ENCODE assay signal across 27 cellular contexts in the genomic region with DNA sequence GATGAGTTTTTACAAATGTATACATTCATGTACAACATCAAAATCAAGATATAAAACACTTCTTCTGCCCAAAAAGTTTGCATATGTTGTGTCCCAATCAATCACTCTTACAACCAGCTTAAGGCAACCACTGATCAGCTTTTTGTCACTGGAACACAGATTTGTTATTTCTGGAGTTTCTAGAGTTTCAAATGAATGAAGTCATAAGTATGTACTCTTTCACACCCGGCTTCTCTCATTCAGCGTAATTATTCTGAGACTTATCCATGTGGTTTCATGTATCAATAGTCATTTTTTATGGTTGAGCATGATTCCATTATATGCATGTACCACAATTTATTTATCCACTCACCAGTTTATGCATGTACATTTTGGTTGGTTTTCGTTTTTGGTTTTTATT. TPM values are rescaled to one million over a fixed set of nuclear protein-coding genes. Genes with fewer than 3 reads are reported as not detected.
DNase-seq lines count a peak whose midpoint lies in the region; ATAC-seq lines count a peak whose summit lies in the region.
"Had no signal": no experiment of that assay in that cellular context is flagged by ENCODE, and none has a peak within 500 bp of the region (broad histone marks: within the 10 kb centered on the region; RNA-seq: fewer than 3 reads in every experiment).

No MANE protein-coding gene starts in this region.

- H3K36me3 ChIP-seq in GM23248 (ENCODE audit: low read depth) = no peaks in the 10 kb centered on the region
- H3K36me3 ChIP-seq in adipocyte (ENCODE audit: control insufficient read depth, insufficient read depth, low read length, severe bottlenecking) = no peaks in the 10 kb centered on the region
- H3K36me3 ChIP-seq: BLaER1, gastrocnemius medialis, neutrophil, stomach, thyroid gland had no signal

- H3K9me3 ChIP-seq in GM23248 (ENCODE audit: low read depth) (no peaks in the 10 kb centered on the region), adipocyte (ENCODE audit: control insufficient read depth, low read length) (peaks cover 4% of the 10 kb centered on the region)
- H3K9me3 ChIP-seq: BLaER1, gastrocnemius medialis, neutrophil, thyroid gland had no signal

- H3K79me2 ChIP-seq in GM23248 (ENCODE audit: insufficient read depth) = no peaks in the 10 kb centered on the region

- peak overlapping the region; percentile 75 for H3K4me2 ChIP-seq in GM23248 (ENCODE audit: unreplicated experiment)
- H3K4me2 ChIP-seq: BLaER1 had no signal

- peaks cover 42% of the 10 kb centered on the region for H3K4me1 ChIP-seq in GM23248 (ENCODE audit: insufficient read depth)
- peaks cover 33% of the 10 kb centered on the region for H3K4me1 ChIP-seq in adipocyte (ENCODE audit: control insufficient read depth, insufficient read depth, low read length)
- H3K4me1 ChIP-seq: gastrocnemius medialis, thyroid gland had no signal

- no peaks in the 10 kb centered on the region for H3K9me3 Mint-ChIP-seq in stimulated activated effector memory CD8-positive, alpha-beta T cell treated with anti-CD3 and anti-CD28 coated beads, Interleukin-12 subunit alpha, Interleukin-12 subunit beta, amount 100 ng/mL, for 72 hours

- H3K9ac ChIP-seq in GM23248 (peak overlapping the region; percentile 55; the same call in 1 of the 2 replicates), adipocyte (ENCODE audit: low read length) (peak overlapping the region; percentile 77)
- H3K9ac ChIP-seq: BLaER1 had no signal

- 41 to 44% methylated on average over 3 of the region's 3 CpGs for WGBS in GM23248 (ENCODE audit: low coverage in 1 of 2, low lambda C conversion rate in 2 of 2, missing lambda C conversion rate in 2 of 2), 2 experiments

- peak; percentile 22 for ATAC-seq in GM18907 (IDR thresholded peaks at IDR 0.05; ENCODE audit: unreplicated experiment)
- peak; percentile 26 for ATAC-seq in stimulated activated effector memory CD8-positive, alpha-beta T cell treated with anti-CD3 and anti-CD28 coated beads, Interleukin-12 subunit alpha, Interleukin-12 subunit beta, amount 100 ng/mL, for 72 hours
- ATAC-seq: gastrocnemius medialis, left colon, T-helper 17 cell had no signal

- no peaks in the 10 kb centered on the region for H3K4me1 Mint-ChIP-seq in stimulated activated effector memory CD8-positive, alpha-beta T cell treated with anti-CD3 and anti-CD28 coated beads, Interleukin-12 subunit alpha, Interleukin-12 subunit beta, amount 100 ng/mL, for 72 hours

- no peak overlapping the region for H3K4me3 Mint-ChIP-seq in stimulated activated effector memory CD8-positive, alpha-beta T cell treated with anti-CD3 and anti-CD28 coated beads, Interleukin-12 subunit alpha, Interleukin-12 subunit beta, amount 100 ng/mL, for 72 hours
- H3K4me3 Mint-ChIP-seq: activated naive CD8-positive, alpha-beta T cell treated with anti-CD3 and anti-CD28 coated beads, Interleukin-2, amount 50 U/mL, for 24 hours; immature natural killer cell; T-helper 17 cell had no signal

- in situ Hi-C loops in GM23248 (cut with MboI) = no loop called here

- no peaks in the 10 kb centered on the region for H3K36me3 Mint-ChIP-seq in stimulated activated effector memory CD8-positive, alpha-beta T cell treated with anti-CD3 and anti-CD28 coated beads, Interleukin-12 subunit alpha, Interleukin-12 subunit beta, amount 100 ng/mL, for 72 hours
- H3K36me3 Mint-ChIP-seq: immature natural killer cell had no signal

- no peaks in the 10 kb centered on the region for H3K9me2 ChIP-seq in GM23248 (ENCODE audit: insufficient read depth)

- H3K27me3 ChIP-seq in GM23248 (replicated peaks; ENCODE audit: insufficient read depth) (no peaks in the 10 kb centered on the region), adipocyte (replicated peaks; ENCODE audit: control insufficient read depth, insufficient read depth, low read length) (no peaks in the 10 kb centered on the region)
- H3K27me3 ChIP-seq: BLaER1, dorsolateral prefrontal cortex, gastrocnemius medialis, neutrophil, stomach, thyroid gland had no signal

- H3K27ac ChIP-seq in GM23248 = peak overlapping the region; percentile 83
- H3K27ac ChIP-seq: BLaER1, dorsolateral prefrontal cortex, neutrophil had no signal

- no peak overlapping the region for H3K27ac Mint-ChIP-seq in stimulated activated effector memory CD8-positive, alpha-beta T cell treated with anti-CD3 and anti-CD28 coated beads, Interleukin-12 subunit alpha, Interleukin-12 subunit beta, amount 100 ng/mL, for 72 hours
- H3K27ac Mint-ChIP-seq: activated naive CD8-positive, alpha-beta T cell treated with anti-CD3 and anti-CD28 coated beads, Interleukin-2, amount 50 U/mL, for 24 hours; immature natural killer cell; T-helper 17 cell had no signal

- no peaks in the 10 kb centered on the region for H4K20me1 ChIP-seq in GM23248 (ENCODE audit: insufficient read depth)
- H4K20me1 ChIP-seq: BLaER1 had no signal

- peaks cover 34% of the 10 kb centered on the region for H3F3A ChIP-seq in GM23248 (ENCODE audit: insufficient read depth)

- DNase-seq in GM23248 (no peak), adipocyte (ENCODE audit: low read depth) (no peak), NCI-H69 (lab: John Stamatoyannopoulos, UW) (no peak), cerebellar cortex (ENCODE audit: low spot score) (no peak)
- no peak for DNase-seq in stimulated activated effector memory CD8-positive, alpha-beta T cell treated with anti-CD3 and anti-CD28 coated beads, Interleukin-12 subunit alpha, Interleukin-12 subunit beta, amount 100 ng/mL, for 72 hours (ENCODE audit: low spot score in 2 of 2)
- DNase-seq in central memory CD4-positive, alpha-beta T cell = no peak
- DNase-seq: activated gamma-delta T cell; activated naive CD8-positive, alpha-beta T cell treated with anti-CD3 and anti-CD28 coated beads, Interleukin-2, amount 50 U/mL, for 24 hours; cerebellar nuclear complex; dorsolateral prefrontal cortex; gastrocnemius medialis; H7; hypothalamus; immature natural killer cell; Kasumi-1; left colon; mesendoderm; MV-4-11; NCI-H146; NCI-H446 treated with DMSO at 0.1 percent for 48 hours; OCI-M1; stomach; T-helper 17 cell; thyroid gland had no signal

- H2AFZ ChIP-seq in GM23248 = no peak overlapping the region

- H3K4me3 ChIP-seq in GM23248 = no peak overlapping the region
- H3K4me3 ChIP-seq in adipocyte (ENCODE audit: low read length) = no peak overlapping the region
- H3K4me3 ChIP-seq: BLaER1, dorsolateral prefrontal cortex, gastrocnemius medialis, stomach, thyroid gland had no signal

RNA-seq across cellular contexts. Expression of gene CORO2B, which starts 53.0 kb away (rescaled TPM):
- total RNA-seq in GM23248 (2014; rRNA removed; shearing (Covaris generic)) = 7.6 and 7.7 TPM in 2 replicates
- polyA plus RNA-seq in GM23248 (2016; fragmentation: Nextera tagmentation; extraction: Ambion mirVana) = 2.7 and 3.7 TPM in 2 replicates
- total RNA-seq: T-helper 17 cell had no signal
- polyA plus RNA-seq: immature natural killer cell had no signal
